Comparison of ENCODE assay signal across 39 cellular contexts in genomic region chr5:91441082-91441481, GRCh38.
"Had no signal": no experiment of that assay in that cellular context is flagged by ENCODE, and none has a peak within 500 bp of the region (broad histone marks: within the 10 kb centered on the region; RNA-seq: fewer than 3 reads in every experiment).

No MANE protein-coding gene starts in this region.

- H3K36me3 Mint-ChIP-seq: activated naive CD4-positive, alpha-beta T cell treated with anti-CD3 and anti-CD28 coated beads, Interleukin-2, amount 10 ng/mL, durations not matched to agents 7 days and 5 days; activated naive CD4-positive, alpha-beta T cell treated with anti-CD3 and anti-CD28 coated beads, Interleukin-2, amount 50 U/mL, for 72 hours; activated naive CD8-positive, alpha-beta T cell treated with anti-CD3 and anti-CD28 coated beads, Interleukin-2, amount 10 ng/mL, durations not matched to agents 7 days and 5 days; brain had no signal

- H3K27ac ChIP-seq: adrenal gland, ascending aorta, body of pancreas, brain microvascular endothelial cell, breast epithelium, cardiac muscle cell had no signal

- ATAC-seq: activated naive CD4-positive, alpha-beta T cell treated with anti-CD3 and anti-CD28 coated beads, Interleukin-2, amount 50 U/mL, for 72 hours; activated naive CD8-positive, alpha-beta T cell treated with anti-CD3 and anti-CD28 coated beads, Interleukin-2, amount 50 U/mL, for 24 hours; activated T-cell treated with anti-CD3 and anti-CD28 coated beads, Interleukin-2, amount 50 U/mL, for 4 hours; activated T-cell treated with anti-CD3 and anti-CD28 coated beads, Interleukin-2, amount 50 U/mL, for 72 hours; activated T-helper 17 cell treated with anti-CD3 and anti-CD28 coated beads, Interleukin-2, amount 50 U/mL, for 72 hours; body of pancreas had no signal

- H3K4me1 Mint-ChIP-seq: activated naive CD4-positive, alpha-beta T cell treated with anti-CD3 and anti-CD28 coated beads, Interleukin-2, amount 10 ng/mL, durations not matched to agents 7 days and 5 days; activated naive CD8-positive, alpha-beta T cell treated with anti-CD3 and anti-CD28 coated beads, Interleukin-2, amount 10 ng/mL, durations not matched to agents 7 days and 5 days; activated T-helper 17 cell treated with anti-CD3 and anti-CD28 coated beads, Interleukin-2, amount 50 U/mL, for 72 hours; brain; central memory CD8-positive, alpha-beta T cell had no signal

- DNase-seq: activated effector memory CD4-positive, alpha-beta T cell treated with anti-CD3 and anti-CD28 coated beads, Interleukin-2, amount 50 U/mL, for 16 hours; activated effector memory CD4-positive, alpha-beta T cell treated with Interleukin-2 at 50 U/mL for 16 hours; activated gamma-delta T cell; activated gamma-delta T cell treated with Interleukin-2 at 50 U/mL for 16 hours; activated naive CD4-positive, alpha-beta T cell; activated naive CD4-positive, alpha-beta T cell treated with anti-CD3 and anti-CD28 coated beads for 36 hours; activated naive CD4-positive, alpha-beta T cell treated with anti-CD3 and anti-CD28 coated beads, Interleukin-2, amount 10 ng/mL, durations not matched to agents 7 days and 5 days; activated naive CD4-positive, alpha-beta T cell treated with anti-CD3 and anti-CD28 coated beads, Interleukin-2, amount 50 U/mL, for 16 hours; activated naive CD4-positive, alpha-beta T cell treated with Interleukin-2 at 50 U/mL for 16 hours; activated naive CD8-positive, alpha-beta T cell treated with anti-CD3 and anti-CD28 coated beads for 36 hours; activated naive CD8-positive, alpha-beta T cell treated with anti-CD3 and anti-CD28 coated beads, Interleukin-2, amount 10 ng/mL, durations not matched to agents 7 days and 5 days; activated naive CD8-positive, alpha-beta T cell treated with anti-CD3 and anti-CD28 coated beads, Interleukin-2, amount 50 U/mL, for 24 hours; activated T-cell treated with anti-CD3 and anti-CD28 coated beads, Interleukin-2, amount 50 U/mL, for 1 hour; activated T-cell treated with anti-CD3 and anti-CD28 coated beads, Interleukin-2, amount 50 U/mL, for 24 hours; activated T-cell treated with anti-CD3 and anti-CD28 coated beads, Interleukin-2, amount 50 U/mL, for 4 hours; activated T-cell treated with anti-CD3 and anti-CD28 coated beads, Interleukin-2, amount 50 U/mL, for 48 hours; activated T-cell treated with anti-CD3 and anti-CD28 coated beads, Interleukin-2, amount 50 U/mL, for 72 hours; adrenal gland; amniotic stem cell; amygdala; anterior cingulate cortex; aorta; body of pancreas; brain microvascular endothelial cell; caudate nucleus; central memory CD4-positive, alpha-beta T cell; cerebellar nuclear complex had no signal

- H3K9me3 ChIP-seq: adrenal gland, ascending aorta, body of pancreas, breast epithelium had no signal

- FAIRE-seq: astrocyte had no signal

- H3K27ac Mint-ChIP-seq: activated naive CD4-positive, alpha-beta T cell treated with anti-CD3 and anti-CD28 coated beads for 36 hours; activated naive CD4-positive, alpha-beta T cell treated with anti-CD3 and anti-CD28 coated beads, Interleukin-2, amount 10 ng/mL, durations not matched to agents 7 days and 5 days; activated naive CD4-positive, alpha-beta T cell treated with anti-CD3 and anti-CD28 coated beads, Interleukin-2, amount 50 U/mL, for 24 hours; activated naive CD4-positive, alpha-beta T cell treated with anti-CD3 and anti-CD28 coated beads, Interleukin-2, amount 50 U/mL, for 72 hours; activated naive CD8-positive, alpha-beta T cell; activated naive CD8-positive, alpha-beta T cell treated with anti-CD3 and anti-CD28 coated beads for 36 hours; activated naive CD8-positive, alpha-beta T cell treated with anti-CD3 and anti-CD28 coated beads, Interleukin-2, amount 10 ng/mL, durations not matched to agents 7 days and 5 days; activated naive CD8-positive, alpha-beta T cell treated with anti-CD3 and anti-CD28 coated beads, Interleukin-2, amount 50 U/mL, for 24 hours; activated T-cell treated with anti-CD3 and anti-CD28 coated beads, Interleukin-2, amount 50 U/mL, for 24 hours; activated T-cell treated with anti-CD3 and anti-CD28 coated beads, Interleukin-2, amount 50 U/mL, for 72 hours; activated T-helper 1 cell treated with anti-CD3 and anti-CD28 coated beads, Interleukin-12 subunit alpha, Interleukin-12 subunit beta, Interleukin-2, Interleukin-4 antibody, amounts not matched to agents 30 ng/mL and 10 ng/mL and 1 ng/mL, durations not matched to agents 14 hours and 24 hours and 36 hours; activated T-helper 17 cell treated with anti-CD3 and anti-CD28 coated beads, Interleukin-2, amount 50 U/mL, for 72 hours; activated T-helper 2 cell treated with anti-CD3 and anti-CD28 coated beads, Interferon-gamma antibody, Interleukin-2, Interleukin-4, amounts not matched to agents 10 μg/mL and 5 μg/mL and 100 μg/mL, durations not matched to agents 14 hours and 24 hours and 36 hours; brain had no signal

- H3K4me1 ChIP-seq: adrenal gland, ascending aorta, body of pancreas, breast epithelium had no signal

- H3K27me3 ChIP-seq: adrenal gland, ascending aorta, body of pancreas, brain microvascular endothelial cell, breast epithelium, cardiac muscle cell had no signal

- H3K4me3 ChIP-seq: adrenal gland, ascending aorta, body of pancreas, breast epithelium, cardiac muscle cell had no signal

- H3K4me3 Mint-ChIP-seq: activated naive CD4-positive, alpha-beta T cell treated with anti-CD3 and anti-CD28 coated beads for 36 hours; activated naive CD4-positive, alpha-beta T cell treated with anti-CD3 and anti-CD28 coated beads, Interleukin-2, amount 10 ng/mL, durations not matched to agents 7 days and 5 days; activated naive CD4-positive, alpha-beta T cell treated with anti-CD3 and anti-CD28 coated beads, Interleukin-2, amount 50 U/mL, for 24 hours; activated naive CD8-positive, alpha-beta T cell; activated naive CD8-positive, alpha-beta T cell treated with anti-CD3 and anti-CD28 coated beads for 36 hours; activated naive CD8-positive, alpha-beta T cell treated with anti-CD3 and anti-CD28 coated beads, Interleukin-2, amount 10 ng/mL, durations not matched to agents 7 days and 5 days; activated naive CD8-positive, alpha-beta T cell treated with anti-CD3 and anti-CD28 coated beads, Interleukin-2, amount 50 U/mL, for 24 hours; activated T-cell treated with anti-CD3 and anti-CD28 coated beads, Interleukin-2, amount 50 U/mL, for 24 hours; activated T-cell treated with anti-CD3 and anti-CD28 coated beads, Interleukin-2, amount 50 U/mL, for 4 hours; activated T-cell treated with anti-CD3 and anti-CD28 coated beads, Interleukin-2, amount 50 U/mL, for 72 hours; activated T-helper 1 cell treated with anti-CD3 and anti-CD28 coated beads, Interleukin-12 subunit alpha, Interleukin-12 subunit beta, Interleukin-2, Interleukin-4 antibody, amounts not matched to agents 30 ng/mL and 10 ng/mL and 1 ng/mL, durations not matched to agents 14 hours and 24 hours and 36 hours; activated T-helper 17 cell treated with anti-CD3 and anti-CD28 coated beads, Interleukin-2, amount 50 U/mL, for 72 hours; brain; central memory CD8-positive, alpha-beta T cell had no signal

- H3K36me3 ChIP-seq: adrenal gland, ascending aorta, brain microvascular endothelial cell, breast epithelium, cardiac muscle cell had no signal

- H3K9me3 Mint-ChIP-seq: activated naive CD4-positive, alpha-beta T cell treated with anti-CD3 and anti-CD28 coated beads for 36 hours; activated naive CD4-positive, alpha-beta T cell treated with anti-CD3 and anti-CD28 coated beads, Interleukin-2, amount 10 ng/mL, durations not matched to agents 7 days and 5 days; activated naive CD4-positive, alpha-beta T cell treated with anti-CD3 and anti-CD28 coated beads, Interleukin-2, amount 50 U/mL, for 24 hours; activated naive CD4-positive, alpha-beta T cell treated with anti-CD3 and anti-CD28 coated beads, Interleukin-2, amount 50 U/mL, for 72 hours; activated naive CD8-positive, alpha-beta T cell treated with anti-CD3 and anti-CD28 coated beads, Interleukin-2, amount 10 ng/mL, durations not matched to agents 7 days and 5 days; activated naive CD8-positive, alpha-beta T cell treated with anti-CD3 and anti-CD28 coated beads, Interleukin-2, amount 50 U/mL, for 24 hours; activated T-cell treated with anti-CD3 and anti-CD28 coated beads, Interleukin-2, amount 50 U/mL, for 24 hours; activated T-cell treated with anti-CD3 and anti-CD28 coated beads, Interleukin-2, amount 50 U/mL, for 4 hours; activated T-cell treated with anti-CD3 and anti-CD28 coated beads, Interleukin-2, amount 50 U/mL, for 72 hours; activated T-helper 1 cell treated with anti-CD3 and anti-CD28 coated beads, Interleukin-12 subunit alpha, Interleukin-12 subunit beta, Interleukin-2, Interleukin-4 antibody, amounts not matched to agents 30 ng/mL and 10 ng/mL and 1 ng/mL, durations not matched to agents 14 hours and 24 hours and 36 hours; activated T-helper 17 cell treated with anti-CD3 and anti-CD28 coated beads, Interleukin-2, amount 50 U/mL, for 72 hours; activated T-helper 2 cell treated with anti-CD3 and anti-CD28 coated beads, Interferon-gamma antibody, Interleukin-2, Interleukin-4, amounts not matched to agents 10 μg/mL and 5 μg/mL and 100 μg/mL, durations not matched to agents 14 hours and 24 hours and 36 hours; brain; central memory CD8-positive, alpha-beta T cell had no signal
